Comparison of ENCODE assay signal across 20 cellular contexts in the genomic region with DNA sequence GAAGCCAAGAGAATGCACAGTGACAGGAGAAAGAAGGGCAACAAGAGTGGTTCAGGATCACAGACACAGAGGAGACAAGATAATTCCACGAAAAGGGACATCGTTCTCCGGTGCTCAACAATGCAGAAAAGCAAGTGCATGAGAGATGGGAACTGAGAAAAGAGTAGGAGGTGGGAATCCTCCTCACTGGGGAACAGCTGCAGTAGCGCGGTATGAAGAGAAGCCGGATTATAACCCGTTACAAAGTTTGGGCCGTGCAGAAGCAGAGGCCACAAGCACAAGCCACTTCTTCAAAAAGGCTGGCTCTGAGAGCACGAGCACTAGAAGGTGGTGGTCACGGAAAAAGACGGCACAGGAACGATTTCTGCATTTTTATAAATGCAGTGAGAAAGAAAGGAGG.
DNase-seq lines count a peak whose midpoint lies in the region; ATAC-seq and TF ChIP-seq lines count a peak whose summit lies in the region.
"Had no signal": no experiment of that assay in that cellular context is flagged by ENCODE, and none has a peak within 500 bp of the region (broad histone marks: within the 10 kb centered on the region; RNA-seq: fewer than 3 reads in every experiment).

No MANE protein-coding gene starts in this region.

- H3K9me3 ChIP-seq in left ventricle myocardium inferior (replicated peaks), result no peaks in the 10 kb centered on the region
- no peaks in the 10 kb centered on the region for H3K9me3 ChIP-seq in right cardiac atrium (ENCODE audit: control insufficient read depth, low read length)
- H3K9me3 ChIP-seq: A549, SJCRH30 had no signal

- peak overlapping the region; percentile 81 for H3K27ac ChIP-seq in left ventricle myocardium inferior (replicated peaks)
- H3K27ac ChIP-seq in caudate nucleus (ENCODE audit: low read depth, low read length), result peak overlapping the region; percentile 1
- H3K27ac ChIP-seq in right cardiac atrium (ENCODE audit: low read length), result peak overlapping the region; percentile 59
- H3K27ac ChIP-seq: A549, KMS-11, SJCRH30 had no signal

- peaks cover 73% of the 10 kb centered on the region for H3K4me1 ChIP-seq in left ventricle myocardium inferior
- no peaks in the 10 kb centered on the region for H3K4me1 ChIP-seq in right cardiac atrium (ENCODE audit: control insufficient read depth, insufficient read depth, low read length)

- no peak overlapping the region for H3K4me3 ChIP-seq in left ventricle myocardium inferior
- no peak overlapping the region for H3K4me3 ChIP-seq in right cardiac atrium (ENCODE audit: low read length)
- H3K4me3 ChIP-seq: A549, SJCRH30 had no signal

- H3K27me3 ChIP-seq in left ventricle myocardium inferior (ENCODE audit: low read depth) (no peaks in the 10 kb centered on the region), right cardiac atrium (ENCODE audit: control insufficient read depth, insufficient read depth) (no peaks in the 10 kb centered on the region)
- H3K27me3 ChIP-seq: SJCRH30 had no signal

- no peak for DNase-seq in left ventricle myocardium inferior
- DNase-seq in Right ventricle myocardium superior, result no peak
- DNase-seq in caudate nucleus (lab: John Stamatoyannopoulos, UW), result no peak
- DNase-seq in right cardiac atrium, result no peak
- no peak for DNase-seq in cerebellar nuclear complex (lab: John Stamatoyannopoulos, UW)
- no peak for DNase-seq in pons (ENCODE audit: low spot score)
- DNase-seq: C1 segment of cervical spinal cord, Calu3, DND-41, HCEC 1CT, MM.1S, NCI-H2029, NCI-H446, NCI-H524 treated with DMSO at 0.1 percent for 48 hours, NCI-H774, SJCRH30 had no signal

- H3K36me3 ChIP-seq in left ventricle myocardium inferior, result peaks cover 63% of the 10 kb centered on the region

- TF ChIP-seq CTCF in left ventricle myocardium inferior (IDR thresholded peaks at IDR 0.05; ENCODE audit: borderline replicate concordance), result no peak

- no peak for ATAC-seq in Right ventricle myocardium superior (ENCODE audit: poor library complexity)
- ATAC-seq in right cardiac atrium, result no peak
- ATAC-seq in HG03159 (IDR thresholded peaks at IDR 0.05; ENCODE audit: unreplicated experiment), result no peak
- ATAC-seq: A549; CD8-positive, alpha-beta T cell had no signal

- intact Hi-C loops in left ventricle myocardium inferior (cut with micrococcal nuclease), result no loop called here
- intact Hi-C loops in Right ventricle myocardium superior (cut with DNase I), result no loop called here
- intact Hi-C loops in right cardiac atrium (cut with DNase I), result no loop called here

- WGBS in right cardiac atrium, result 81% methylated on average over 12 of the region's 12 CpGs

Comparison
In these comparisons a context has a peak if more than half of its experiments do, and no peak if none do; other contexts are left out.
1. H3K27ac ChIP-seq: peak in every context shown above with its lines; median percentile 81 in left ventricle myocardium inferior; 59 in right cardiac atrium; 1 in caudate nucleus.